In the genomic region with DNA sequence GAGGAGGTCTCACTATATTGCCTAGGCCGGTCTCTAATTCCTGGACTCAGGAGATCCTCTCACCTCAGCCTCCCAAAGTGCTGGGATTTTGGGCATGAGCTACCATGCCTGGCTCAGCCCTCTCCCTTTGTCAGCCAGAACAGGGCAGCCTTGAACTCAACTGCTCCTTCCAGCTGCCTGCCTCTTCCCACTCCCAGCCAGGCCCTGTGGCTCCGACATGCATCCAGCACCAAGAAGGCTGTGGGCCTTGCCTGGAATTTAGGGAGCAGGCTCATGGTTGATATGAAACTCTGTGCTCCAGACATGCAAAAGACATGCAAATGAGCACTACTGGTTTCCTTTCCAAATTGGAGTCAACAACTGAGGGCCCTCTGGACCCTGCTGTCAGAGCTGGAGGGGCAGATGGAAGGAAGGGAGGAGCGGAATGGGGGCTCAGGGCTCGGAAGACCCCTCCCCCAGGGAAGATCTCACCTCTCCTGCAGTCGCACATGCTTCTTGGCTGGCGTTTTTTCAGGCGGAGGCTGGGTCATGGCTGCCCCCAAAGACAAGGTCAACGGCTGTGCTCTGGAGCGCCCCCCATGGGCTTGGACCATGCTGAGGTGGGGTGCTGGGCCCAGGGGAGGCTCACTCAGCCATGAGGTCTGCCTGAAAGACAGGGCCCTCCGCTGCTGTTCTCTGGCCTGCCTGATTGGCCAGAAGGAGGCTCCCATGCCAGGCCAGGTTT, we compare ENCODE assay signal across 11 cellular contexts. TPM values are rescaled to one million over a fixed set of nuclear protein-coding genes. Genes with fewer than 3 reads are reported as not detected.
DNase-seq lines count a peak whose midpoint lies in the region; ATAC-seq and TF ChIP-seq lines count a peak whose summit lies in the region.
"Had no signal": no experiment of that assay in that cellular context is flagged by ENCODE, and none has a peak within 500 bp of the region (broad histone marks: within the 10 kb centered on the region; RNA-seq: fewer than 3 reads in every experiment).

No MANE protein-coding gene starts in this region.

- DNase-seq in GM12865 (ENCODE audit: low read depth) (peak; percentile 76), Right ventricle myocardium inferior (ENCODE audit: missing footprints) (no peak), DMS79 treated with DMSO at 0.1 percent for 48 hours (lab: John Stamatoyannopoulos, UW) (no peak)
- DNase-seq in activated CD8-positive, alpha-beta memory T cell treated with anti-CD3 and anti-CD28 coated beads, Interleukin-2, amount 10 ng/mL, durations not matched to agents 7 days and 5 days = peak; percentile 77
- DNase-seq in natural killer cell treated with Interleukin-12 subunit alpha and Interleukin-12 subunit beta and Interleukin-15 and Interleukin-18, amount 100 ng/mL, for 72 hours (ENCODE audit: low spot score) = no peak

- H2AFZ ChIP-seq in KMS-11 (ENCODE audit: low read depth) = no peak overlapping the region

- 100% methylated on average over 1 of the region's 10 CpGs for WGBS in gastroesophageal sphincter (ENCODE audit: low coverage in 1 of 2), 2 donors

- H3K27me3 Mint-ChIP-seq in activated CD8-positive, alpha-beta memory T cell treated with anti-CD3 and anti-CD28 coated beads, Interleukin-2, amount 10 ng/mL, durations not matched to agents 7 days and 5 days = no peaks in the 10 kb centered on the region
- no peaks in the 10 kb centered on the region for H3K27me3 Mint-ChIP-seq in natural killer cell treated with Interleukin-12 subunit alpha and Interleukin-12 subunit beta and Interleukin-15 and Interleukin-18, amount 100 ng/mL, for 72 hours

- no peak for TF ChIP-seq POLR2A in gastroesophageal sphincter (IDR thresholded peaks at IDR 0.05)

- no peak for TF ChIP-seq EP300 in gastroesophageal sphincter (IDR thresholded peaks at IDR 0.05)

- H3K9ac ChIP-seq in KMS-11 = peak overlapping the region; percentile 67

- H3K27ac Mint-ChIP-seq in activated CD8-positive, alpha-beta memory T cell treated with anti-CD3 and anti-CD28 coated beads, Interleukin-2, amount 10 ng/mL, durations not matched to agents 7 days and 5 days = peak overlapping the region; percentile 99
- peak overlapping the region; percentile 95 to 98 for H3K27ac Mint-ChIP-seq in natural killer cell treated with Interleukin-12 subunit alpha and Interleukin-12 subunit beta and Interleukin-15 and Interleukin-18, amount 100 ng/mL, for 72 hours

- H3K27me3 ChIP-seq in KMS-11 (ENCODE audit: insufficient read depth, low read depth) = peaks cover 13% of the 10 kb centered on the region; the same call in 1 of the 2 replicates
- peaks cover 5% of the 10 kb centered on the region for H3K27me3 ChIP-seq in gastroesophageal sphincter
- H3K27me3 ChIP-seq: tibial nerve had no signal

- peaks cover 71% of the 10 kb centered on the region for H3K4me1 Mint-ChIP-seq in activated CD8-positive, alpha-beta memory T cell treated with anti-CD3 and anti-CD28 coated beads, Interleukin-2, amount 10 ng/mL, durations not matched to agents 7 days and 5 days
- H3K4me1 Mint-ChIP-seq in natural killer cell treated with Interleukin-12 subunit alpha and Interleukin-12 subunit beta and Interleukin-15 and Interleukin-18, amount 100 ng/mL, for 72 hours (ENCODE audit: low read depth in 2 of 2) = peaks cover 56 to 63% of the 10 kb centered on the region in 2 donors

- H3K4me3 Mint-ChIP-seq in activated CD8-positive, alpha-beta memory T cell treated with anti-CD3 and anti-CD28 coated beads, Interleukin-2, amount 10 ng/mL, durations not matched to agents 7 days and 5 days = peak overlapping the region; percentile 98
- H3K4me3 Mint-ChIP-seq in natural killer cell treated with Interleukin-12 subunit alpha and Interleukin-12 subunit beta and Interleukin-15 and Interleukin-18, amount 100 ng/mL, for 72 hours = peak overlapping the region; percentile 99

- H3K27ac ChIP-seq in KMS-11 (peak overlapping the region; percentile 59), gastroesophageal sphincter (peak overlapping the region in 1 of 4 donors; percentile 54)

- ATAC-seq in activated CD8-positive, alpha-beta memory T cell treated with anti-CD3 and anti-CD28 coated beads, Interleukin-2, amount 10 ng/mL, durations not matched to agents 7 days and 5 days = peak; percentile 20
- peak in 1 of 2 donors; percentile 23 for ATAC-seq in natural killer cell treated with Interleukin-12 subunit alpha and Interleukin-12 subunit beta and Interleukin-15 and Interleukin-18, amount 100 ng/mL, for 72 hours
- no peak for ATAC-seq in gastroesophageal sphincter
- ATAC-seq in Right ventricle myocardium inferior = no peak
- no peak for ATAC-seq in GM18861 (IDR thresholded peaks at IDR 0.05; ENCODE audit: unreplicated experiment)

- intact Hi-C loops in Right ventricle myocardium inferior (cut with DNase I) = no loop called here

- peak; percentile 62 for TF ChIP-seq CTCF in GM12865 (IDR thresholded peaks at IDR 0.05; ENCODE audit: insufficient read depth, low read depth, low read length, missing control alignments)
- peak; percentile 47 for TF ChIP-seq CTCF in KMS-11 (conservative IDR thresholded peaks at IDR 0.05; ENCODE audit: low read depth, low read length)
- no peak for TF ChIP-seq CTCF in gastroesophageal sphincter (IDR thresholded peaks at IDR 0.05)

- H3K4me3 ChIP-seq in GM12865 (ENCODE audit: low read depth, low read length) (peak overlapping the region; percentile 82), KMS-11 (IDR thresholded peaks at IDR 0.05; ENCODE audit: insufficient read depth, low read depth, low read length) (peak overlapping the region; percentile 80), gastroesophageal sphincter (no peak overlapping the region)

- peak overlapping the region; percentile 36; the same call in 1 of the 2 replicates for H3K4me2 ChIP-seq in KMS-11

- no peaks in the 10 kb centered on the region for H3K36me3 ChIP-seq in KMS-11 (ENCODE audit: insufficient read depth)
- H3K36me3 ChIP-seq in gastroesophageal sphincter = no peaks in the 10 kb centered on the region
- H3K36me3 ChIP-seq: tibial nerve had no signal

- H3K9me3 ChIP-seq in gastroesophageal sphincter = no peaks in the 10 kb centered on the region
- H3K9me3 ChIP-seq: tibial nerve had no signal

- CTCF ChIA-PET in activated CD8-positive, alpha-beta memory T cell treated with anti-CD3 and anti-CD28 coated beads, Interleukin-2, amount 10 ng/mL, durations not matched to agents 7 days and 5 days (lab: Charles Lee) = interaction anchor here (0.7 to 6.2 kb wide), 7 partner anchors 12 to 329 kb away, joined by 3 to 32 read pairs (median 3); no protein-coding TSS in a partner anchor

- H4K20me1 ChIP-seq in KMS-11 (ENCODE audit: insufficient read depth) = no peaks in the 10 kb centered on the region

- no peaks in the 10 kb centered on the region for H3K79me2 ChIP-seq in KMS-11 (ENCODE audit: insufficient read depth, low read depth)

- H3K36me3 Mint-ChIP-seq in activated CD8-positive, alpha-beta memory T cell treated with anti-CD3 and anti-CD28 coated beads, Interleukin-2, amount 10 ng/mL, durations not matched to agents 7 days and 5 days = peaks cover 49% of the 10 kb centered on the region
- H3K36me3 Mint-ChIP-seq in natural killer cell treated with Interleukin-12 subunit alpha and Interleukin-12 subunit beta and Interleukin-15 and Interleukin-18, amount 100 ng/mL, for 72 hours = peaks cover 23% of the 10 kb centered on the region

- H3K4me1 ChIP-seq in KMS-11 (ENCODE audit: low read depth, poor library complexity, severe bottlenecking) (no peaks in the 10 kb centered on the region), gastroesophageal sphincter (no peaks in the 10 kb centered on the region)

- no peaks in the 10 kb centered on the region for H3K9me3 Mint-ChIP-seq in activated CD8-positive, alpha-beta memory T cell treated with anti-CD3 and anti-CD28 coated beads, Interleukin-2, amount 10 ng/mL, durations not matched to agents 7 days and 5 days (ENCODE audit: low read depth)
- H3K9me3 Mint-ChIP-seq in natural killer cell treated with Interleukin-12 subunit alpha and Interleukin-12 subunit beta and Interleukin-15 and Interleukin-18, amount 100 ng/mL, for 72 hours = no peaks in the 10 kb centered on the region

RNA-seq across cellular contexts. Expression of a gene that starts 1.4 kb away (rescaled TPM):
- 100 to 1,000 TPM; 228 to 410 TPM for total RNA-seq in activated CD8-positive, alpha-beta memory T cell treated with anti-CD3 and anti-CD28 coated beads, Interleukin-2, amount 10 ng/mL, durations not matched to agents 7 days and 5 days
- 100 to 1,000 TPM; 227 to 312 TPM for total RNA-seq in natural killer cell treated with Interleukin-12 subunit alpha and Interleukin-12 subunit beta and Interleukin-15 and Interleukin-18, amount 100 ng/mL, for 72 hours
- total RNA-seq in gastroesophageal sphincter = 1 to 10 TPM in 3 of 4 donors, under 1 TPM in 1; 0.78 to 2.0 (median 1.7) TPM
- total RNA-seq in Right ventricle myocardium inferior = 0.51 TPM
- total RNA-seq: renal cortical epithelial cell, RPMI7951 had no signal

RNA-seq across cellular contexts. Expression of a gene that starts 14.4 kb away (rescaled TPM):
- 10 to 100 TPM; 50.0 to 68.9 TPM for total RNA-seq in activated CD8-positive, alpha-beta memory T cell treated with anti-CD3 and anti-CD28 coated beads, Interleukin-2, amount 10 ng/mL, durations not matched to agents 7 days and 5 days
- total RNA-seq in natural killer cell treated with Interleukin-12 subunit alpha and Interleukin-12 subunit beta and Interleukin-15 and Interleukin-18, amount 100 ng/mL, for 72 hours = 10 to 100 TPM; 68.0 to 80.0 TPM
- total RNA-seq in gastroesophageal sphincter (10 to 100 TPM; 34.9 to 57.5 (median 43.6) TPM), Right ventricle myocardium inferior (64.6 TPM)

RNA-seq across cellular contexts. Expression of a gene that starts 34.6 kb away (rescaled TPM):
- total RNA-seq in activated CD8-positive, alpha-beta memory T cell treated with anti-CD3 and anti-CD28 coated beads, Interleukin-2, amount 10 ng/mL, durations not matched to agents 7 days and 5 days = under 1 TPM in 1 of 2 experiments, not detected in 1; 0.26 TPM
- 1 to 10 TPM; 5.8 to 5.9 TPM for total RNA-seq in natural killer cell treated with Interleukin-12 subunit alpha and Interleukin-12 subunit beta and Interleukin-15 and Interleukin-18, amount 100 ng/mL, for 72 hours
- total RNA-seq in gastroesophageal sphincter (1 to 10 TPM in 1 of 4 donors, under 1 TPM in 3; 0.12 to 2.8 (median 0.48) TPM), Right ventricle myocardium inferior (4.1 TPM)

RNA-seq across cellular contexts. Expression of a gene that starts 36.3 kb away (rescaled TPM):
- not detected for total RNA-seq in activated CD8-positive, alpha-beta memory T cell treated with anti-CD3 and anti-CD28 coated beads, Interleukin-2, amount 10 ng/mL, durations not matched to agents 7 days and 5 days
- total RNA-seq in natural killer cell treated with Interleukin-12 subunit alpha and Interleukin-12 subunit beta and Interleukin-15 and Interleukin-18, amount 100 ng/mL, for 72 hours = not detected
- under 1 TPM; 0.16 to 0.39 (median 0.27) TPM for total RNA-seq in gastroesophageal sphincter
- total RNA-seq in Right ventricle myocardium inferior = 0.08 TPM
- total RNA-seq: RPMI7951 had no signal

Comparison
In these comparisons a context has a peak if more than half of its experiments do, and no peak if none do; other contexts are left out.
1. DNase-seq: peak in GM12865 (single experiment) and activated CD8-positive, alpha-beta memory T cell treated with anti-CD3 and anti-CD28 coated beads, Interleukin-2, amount 10 ng/mL, durations not matched to agents 7 days and 5 days (single experiment); none in natural killer cell treated with Interleukin-12 subunit alpha and Interleukin-12 subunit beta and Interleukin-15 and Interleukin-18, amount 100 ng/mL, for 72 hours (single experiment), Right ventricle myocardium inferior (single experiment) and DMS79 treated with DMSO at 0.1 percent for 48 hours (single experiment).
2. H3K4me3 ChIP-seq: peak in GM12865 (single experiment) and KMS-11 (single experiment); none in gastroesophageal sphincter (0 of 2).
3. CTCF ChIP-seq: peak in GM12865 (single experiment) and KMS-11 (single experiment); none in gastroesophageal sphincter (0 of 4).
4. RNA of a gene that starts 1.4 kb away (total RNA-seq): 228 to 410 TPM in activated CD8-positive, alpha-beta memory T cell treated with anti-CD3 and anti-CD28 coated beads, Interleukin-2, amount 10 ng/mL, durations not matched to agents 7 days and 5 days and 227 to 312 TPM in natural killer cell treated with Interleukin-12 subunit alpha and Interleukin-12 subunit beta and Interleukin-15 and Interleukin-18, amount 100 ng/mL, for 72 hours; 0.78 to 2.0 TPM in gastroesophageal sphincter and 0.51 TPM in Right ventricle myocardium inferior (single experiment); every median in the first group is over 10 times any median in the second.